9 cellular contexts compared by ENCODE assay signal in genomic region chr2:200787351-200788128, GRCh38. TPM values are rescaled to one million over a fixed set of nuclear protein-coding genes. Genes with fewer than 3 reads are reported as not detected.
DNase-seq lines count a peak whose midpoint lies in the region; ATAC-seq, FAIRE-seq and TF ChIP-seq lines count a peak whose summit lies in the region.
"Had no signal": no experiment of that assay in that cellular context is flagged by ENCODE, and none has a peak within 500 bp of the region (broad histone marks: within the 10 kb centered on the region; RNA-seq: fewer than 3 reads in every experiment).

No MANE protein-coding gene starts in this region.

- H3K27me3 ChIP-seq in smooth muscle cell (ENCODE audit: low read depth): no peaks in the 10 kb centered on the region
- H3K27me3 ChIP-seq: BLaER1 treated with 17β-estradiol and CSF1 and Interleukin-3, amounts not matched to agents 10 nM and 100 nM had no signal

- ATAC-seq in HG03139 (IDR thresholded peaks at IDR 0.05; ENCODE audit: unreplicated experiment): no peak

- H2AFZ ChIP-seq in smooth muscle cell (ENCODE audit: low read depth): no peak overlapping the region

- H3K4me2 ChIP-seq in smooth muscle cell: peak overlapping the region; percentile 51

- H4K20me1 ChIP-seq in smooth muscle cell (ENCODE audit: low read depth): no peaks in the 10 kb centered on the region
- H4K20me1 ChIP-seq: BLaER1 treated with 17β-estradiol and CSF1 and Interleukin-3, amounts not matched to agents 10 nM and 100 nM had no signal

- 62% methylated on average over 16 of the region's 16 CpGs for WGBS in smooth muscle cell (ENCODE audit: low lambda C conversion rate)

- H3K9ac ChIP-seq in smooth muscle cell (ENCODE audit: low read depth): peak overlapping the region; percentile 59
- H3K9ac ChIP-seq in kidney (ENCODE audit: low read length in 2 of 2): no peak overlapping the region
- H3K9ac ChIP-seq: BLaER1 treated with 17β-estradiol and CSF1 and Interleukin-3, amounts not matched to agents 10 nM and 100 nM had no signal

- intact Hi-C loops in kidney (cut with DNase I): no loop called here

- H3F3A ChIP-seq in smooth muscle cell (ENCODE audit: low read depth): peaks cover 4% of the 10 kb centered on the region

- H3K4me3 ChIP-seq in fibroblast of mammary gland (ENCODE audit: control insufficient read depth, low read depth, low read length): no peak overlapping the region
- H3K4me3 ChIP-seq in smooth muscle cell: no peak overlapping the region
- peak overlapping the region in 1 of 2 donors; percentile 2 for H3K4me3 ChIP-seq in kidney (ENCODE audit: low read length in 2 of 2)
- H3K4me3 ChIP-seq: BLaER1 treated with 17β-estradiol and CSF1 and Interleukin-3, amounts not matched to agents 10 nM and 100 nM had no signal

- CTCF ChIA-PET in RWPE1 (lab: Yijun Ruan, JAX): no interaction called here

- POLR2A ChIA-PET in RWPE1 (lab: Yijun Ruan, JAX; ENCODE audit: low non-redundant PET): no interaction called here

- FAIRE-seq in kidney (lab: Jason Lieb, UNC): no peak

- H3K9me3 ChIP-seq in smooth muscle cell (replicated peaks; ENCODE audit: low read depth): no peaks in the 10 kb centered on the region
- no peaks in the 10 kb centered on the region for H3K9me3 ChIP-seq in kidney (ENCODE audit: control insufficient read depth in 1 of 2, low read length in 2 of 2)
- H3K9me3 ChIP-seq: BLaER1 treated with 17β-estradiol and CSF1 and Interleukin-3, amounts not matched to agents 10 nM and 100 nM had no signal

- peak; percentile 43 for DNase-seq in activated CD4-positive, alpha-beta T cell treated with anti-CD3 and anti-CD28 coated beads for 48 hours
- DNase-seq in activated CD4-positive, alpha-beta T cell treated with anti-CD3 and anti-CD28 coated beads, Interleukin-2, amount 50 U/mL, for 1 hour: no peak
- DNase-seq in RWPE1 (ENCODE audit: low spot score) (peak; percentile 82), fibroblast of mammary gland (ENCODE audit: low read depth) (peak; percentile 98), smooth muscle cell (lab: John Stamatoyannopoulos, UW; ENCODE audit: unreplicated experiment) (no peak), kidney (no peak)
- DNase-seq in activated CD4-positive, CD25-positive, alpha-beta regulatory T cell treated with anti-CD3 and anti-CD28 coated beads, Interleukin-2, amount 50 U/mL, for 72 hours: no peak

- no peak for TF ChIP-seq CTCF in RWPE1 (conservative IDR thresholded peaks at IDR 0.05; ENCODE audit: low read depth)
- TF ChIP-seq CTCF in fibroblast of mammary gland (conservative IDR thresholded peaks at IDR 0.05; ENCODE audit: control insufficient read depth, insufficient read depth, low read depth, low read length): no peak
- no peak for TF ChIP-seq CTCF in smooth muscle cell (IDR thresholded peaks at IDR 0.05; ENCODE audit: borderline replicate concordance, insufficient read depth, poor library complexity, severe bottlenecking)
- TF ChIP-seq CTCF in kidney (IDR thresholded peaks at IDR 0.05; ENCODE audit: borderline replicate concordance, extremely low read depth, insufficient read depth): no peak

- H3K4me1 ChIP-seq in smooth muscle cell (ENCODE audit: low read depth) (peaks cover 12% of the 10 kb centered on the region), kidney (ENCODE audit: control insufficient read depth in 1 of 2, insufficient read depth in 1 of 2, low read depth in 1 of 2, low read length in 2 of 2) (peaks cover 9 to 11% of the 10 kb centered on the region in 2 donors)

- H3K27ac ChIP-seq in RWPE1 (peak overlapping the region; percentile 91), smooth muscle cell (ENCODE audit: low read depth) (peak overlapping the region; percentile 89), kidney (ENCODE audit: low read depth in 2 of 2, low read length in 2 of 2) (no peak overlapping the region)

- no peaks in the 10 kb centered on the region for H3K79me2 ChIP-seq in smooth muscle cell (ENCODE audit: low read depth)

- H3K36me3 ChIP-seq in smooth muscle cell (ENCODE audit: low read depth): no peaks in the 10 kb centered on the region
- no peaks in the 10 kb centered on the region for H3K36me3 ChIP-seq in kidney (ENCODE audit: control insufficient read depth in 1 of 2, insufficient read depth in 2 of 2, low read length in 2 of 2)

RNA-seq across cellular contexts. Expression of gene BZW1, which starts 24.2 kb away (rescaled TPM):
- total RNA-seq in smooth muscle cell: 364 and 398 TPM in 2 replicates
- polyA plus RNA-seq in smooth muscle cell: 203 and 212 TPM in 2 replicates
- 188 TPM for total RNA-seq in kidney
- 50.5 TPM for polyA plus RNA-seq in kidney (ENCODE audit: insufficient read depth, low read depth, low replicate concordance)

Comparison
In these comparisons a context has a peak if more than half of its experiments do, and no peak if none do; other contexts are left out.
1. DNase-seq: peak in activated CD4-positive, alpha-beta T cell treated with anti-CD3 and anti-CD28 coated beads for 48 hours (single experiment), RWPE1 (single experiment) and fibroblast of mammary gland (single experiment); none in activated CD4-positive, alpha-beta T cell treated with anti-CD3 and anti-CD28 coated beads, Interleukin-2, amount 50 U/mL, for 1 hour (single experiment), smooth muscle cell (single experiment), kidney (single experiment) and activated CD4-positive, CD25-positive, alpha-beta regulatory T cell treated with anti-CD3 and anti-CD28 coated beads, Interleukin-2, amount 50 U/mL, for 72 hours (single experiment).
2. H3K27ac ChIP-seq: peak in RWPE1 (single experiment) and smooth muscle cell (single experiment); none in kidney (0 of 2).